ENCODE assay signal across 16 cellular contexts in the genomic region with DNA sequence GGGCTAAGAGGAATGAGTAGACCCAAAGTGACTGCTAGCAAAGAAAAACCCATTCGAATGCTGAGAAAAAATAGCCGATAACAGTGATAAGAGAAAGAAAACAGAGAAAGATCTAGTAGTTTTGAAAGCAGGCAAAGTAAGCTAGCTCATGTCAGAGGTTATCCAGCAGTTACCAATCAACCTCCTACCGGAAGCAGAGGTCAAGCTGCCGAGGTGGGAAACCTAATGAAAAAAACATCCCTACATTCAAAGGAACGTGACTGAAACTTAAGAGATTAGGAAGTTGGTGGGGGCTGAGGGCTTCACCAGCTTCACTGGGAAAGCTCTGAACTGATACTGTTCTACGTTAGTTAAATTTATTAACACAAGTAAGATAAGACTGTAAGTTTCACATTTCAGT. TPM values are rescaled to one million over a fixed set of nuclear protein-coding genes. Genes with fewer than 3 reads are reported as not detected.
DNase-seq lines count a peak whose midpoint lies in the region; ATAC-seq and TF ChIP-seq lines count a peak whose summit lies in the region.
"Had no signal": no experiment of that assay in that cellular context is flagged by ENCODE, and none has a peak within 500 bp of the region (broad histone marks: within the 10 kb centered on the region; RNA-seq: fewer than 3 reads in every experiment).

No MANE protein-coding gene starts in this region.

- H3K4me1 Mint-ChIP-seq in GM23338 (peaks cover 43% of the 10 kb centered on the region), memory B cell (peaks cover 21% of the 10 kb centered on the region)
- peaks cover 57% of the 10 kb centered on the region for H3K4me1 Mint-ChIP-seq in activated naive CD8-positive, alpha-beta T cell treated with anti-CD3 and anti-CD28 coated beads, Interleukin-2, amount 50 U/mL, for 24 hours

- DNase-seq in GM23338 (ENCODE audit: low spot score): peak; percentile 24
- DNase-seq in activated naive CD8-positive, alpha-beta T cell treated with anti-CD3 and anti-CD28 coated beads, Interleukin-2, amount 50 U/mL, for 24 hours: no peak
- DNase-seq in memory B cell (ENCODE audit: low spot score in 2 of 2): no peak
- DNase-seq in NCI-H1417 treated with DMSO at 0.1 percent for 48 hours (lab: John Stamatoyannopoulos, UW): no peak
- DNase-seq: activated CD4-positive, alpha-beta T cell treated with anti-CD3 and anti-CD28 coated beads for 48 hours; activated naive CD4-positive, alpha-beta T cell treated with anti-CD3 and anti-CD28 coated beads, Interleukin-2, amount 10 ng/mL, durations not matched to agents 7 days and 5 days; cerebellar nuclear complex; mammary epithelial cell; posterior cingulate gyrus; stimulated activated CD4-positive, alpha-beta T cell treated with anti-CD3 and anti-CD28 coated beads, Interleukin-1b, Interleukin-23, amount 100 ng/mL, for 48 hours; SW 1271 had no signal

- H3K27me3 ChIP-seq in ACC112 (ENCODE audit: insufficient read depth, low read length) (no peaks in the 10 kb centered on the region), GM23338 (ENCODE audit: insufficient read depth) (no peaks in the 10 kb centered on the region)
- H3K27me3 ChIP-seq: esophagus muscularis mucosa had no signal

- H3K4me3 ChIP-seq in ACC112 (ENCODE audit: low read depth, low read length) (no peak overlapping the region), GM23338 (no peak overlapping the region)
- H3K4me3 ChIP-seq: esophagus muscularis mucosa had no signal

- no peaks in the 10 kb centered on the region for H3K36me3 Mint-ChIP-seq in GM23338 (ENCODE audit: low read depth)
- peaks cover 5% of the 10 kb centered on the region for H3K36me3 Mint-ChIP-seq in activated naive CD8-positive, alpha-beta T cell treated with anti-CD3 and anti-CD28 coated beads, Interleukin-2, amount 50 U/mL, for 24 hours (ENCODE audit: low read depth)
- peaks cover 14% of the 10 kb centered on the region for H3K36me3 Mint-ChIP-seq in memory B cell

- H3K36me3 ChIP-seq in ACC112 (ENCODE audit: insufficient read depth, low read length) (no peaks in the 10 kb centered on the region), GM23338 (ENCODE audit: insufficient read depth) (no peaks in the 10 kb centered on the region)
- H3K36me3 ChIP-seq: esophagus muscularis mucosa had no signal

- peaks cover 14% of the 10 kb centered on the region for H3K79me2 ChIP-seq in ACC112 (ENCODE audit: control insufficient read depth, insufficient read depth, low read length, unreplicated experiment)
- H3K79me2 ChIP-seq in GM23338 (replicated peaks; ENCODE audit: insufficient read depth): no peaks in the 10 kb centered on the region

- no peaks in the 10 kb centered on the region for H4K20me1 ChIP-seq in GM23338 (replicated peaks; ENCODE audit: insufficient read depth)

- no peaks in the 10 kb centered on the region for H3F3A ChIP-seq in GM23338 (replicated peaks; ENCODE audit: low read depth)

- ATAC-seq in GM23338 (peak; percentile 33; the same call in 2 of the 3 replicates), memory B cell (ENCODE audit: low read depth) (no peak), GM18873 (IDR thresholded peaks at IDR 0.05; ENCODE audit: low FRiP score, unreplicated experiment) (no peak), HG02973 (IDR thresholded peaks at IDR 0.05; ENCODE audit: unreplicated experiment) (no peak), GM19035 (IDR thresholded peaks at IDR 0.05; ENCODE audit: unreplicated experiment) (no peak)
- ATAC-seq in activated naive CD8-positive, alpha-beta T cell treated with anti-CD3 and anti-CD28 coated beads, Interleukin-2, amount 50 U/mL, for 24 hours: no peak

- no peak for TF ChIP-seq CTCF in GM23338 (conservative IDR thresholded peaks at IDR 0.05; ENCODE audit: low read depth in 2 of 2)

- H3K27ac Mint-ChIP-seq in GM23338: no peak overlapping the region
- H3K27ac Mint-ChIP-seq in activated naive CD8-positive, alpha-beta T cell treated with anti-CD3 and anti-CD28 coated beads, Interleukin-2, amount 50 U/mL, for 24 hours: peak overlapping the region; percentile 11
- H3K27ac Mint-ChIP-seq in memory B cell: peak overlapping the region; percentile 4
- H3K27ac Mint-ChIP-seq: activated naive CD4-positive, alpha-beta T cell treated with anti-CD3 and anti-CD28 coated beads, Interleukin-2, amount 10 ng/mL, durations not matched to agents 7 days and 5 days had no signal

- H3K27ac ChIP-seq in ACC112 (ENCODE audit: low read depth, low read length) (no peak overlapping the region), GM23338 (ENCODE audit: low read depth) (no peak overlapping the region)
- H3K27ac ChIP-seq: esophagus muscularis mucosa had no signal

- H2AFZ ChIP-seq in ACC112 (ENCODE audit: low read length, unreplicated experiment) (peak overlapping the region; percentile 33), GM23338 (no peak overlapping the region)

- H3K9me3 Mint-ChIP-seq in GM23338 (no peaks in the 10 kb centered on the region), memory B cell (no peaks in the 10 kb centered on the region)
- H3K9me3 Mint-ChIP-seq in activated naive CD8-positive, alpha-beta T cell treated with anti-CD3 and anti-CD28 coated beads, Interleukin-2, amount 50 U/mL, for 24 hours: no peaks in the 10 kb centered on the region
- H3K9me3 Mint-ChIP-seq: activated naive CD4-positive, alpha-beta T cell treated with anti-CD3 and anti-CD28 coated beads, Interleukin-2, amount 10 ng/mL, durations not matched to agents 7 days and 5 days had no signal

- no peaks in the 10 kb centered on the region for H3K9me2 ChIP-seq in GM23338 (ENCODE audit: insufficient read depth)

- H3K4me3 Mint-ChIP-seq in GM23338: no peak overlapping the region
- H3K4me3 Mint-ChIP-seq in activated naive CD8-positive, alpha-beta T cell treated with anti-CD3 and anti-CD28 coated beads, Interleukin-2, amount 50 U/mL, for 24 hours: peak overlapping the region; percentile 18
- no peak overlapping the region for H3K4me3 Mint-ChIP-seq in memory B cell
- H3K4me3 Mint-ChIP-seq: activated naive CD4-positive, alpha-beta T cell treated with anti-CD3 and anti-CD28 coated beads, Interleukin-2, amount 10 ng/mL, durations not matched to agents 7 days and 5 days had no signal

- H3K4me1 ChIP-seq in ACC112 (ENCODE audit: control insufficient read depth, insufficient read depth, low read length, unreplicated experiment): peaks cover 30% of the 10 kb centered on the region
- peaks cover 40% of the 10 kb centered on the region for H3K4me1 ChIP-seq in GM23338 (ENCODE audit: insufficient read depth)

- H3K27me3 Mint-ChIP-seq in GM23338 (ENCODE audit: insufficient read depth, low read depth, poor library complexity) (no peaks in the 10 kb centered on the region), memory B cell (no peaks in the 10 kb centered on the region)
- no peaks in the 10 kb centered on the region for H3K27me3 Mint-ChIP-seq in activated naive CD8-positive, alpha-beta T cell treated with anti-CD3 and anti-CD28 coated beads, Interleukin-2, amount 50 U/mL, for 24 hours
- H3K27me3 Mint-ChIP-seq: activated naive CD4-positive, alpha-beta T cell treated with anti-CD3 and anti-CD28 coated beads, Interleukin-2, amount 10 ng/mL, durations not matched to agents 7 days and 5 days had no signal

- H3K4me2 ChIP-seq in GM23338: no peak overlapping the region

TF ChIP-seq in GM23338, 12 proteins besides CTCF, POLR2A, EP300 and RAD21 (continues in another document):
- TF ChIP-seq ZNF331 (CRISPR knock-in tag; IDR thresholded peaks at IDR 0.05; ENCODE audit: low read depth) (no peak), EZH2 (IDR thresholded peaks at IDR 0.05; ENCODE audit: low read depth, unreplicated experiment) (no peak), STAT1 (IDR thresholded peaks at IDR 0.05; ENCODE audit: unreplicated experiment) (no peak), NANOG (IDR thresholded peaks at IDR 0.05; ENCODE audit: borderline replicate concordance) (no peak), POLR2AphosphoS5 (IDR thresholded peaks at IDR 0.05; ENCODE audit: low read depth) (no peak), JUNB (IDR thresholded peaks at IDR 0.05; ENCODE audit: unreplicated experiment) (no peak), ZNF114 (CRISPR knock-in tag; IDR thresholded peaks at IDR 0.05) (no peak), CREB1 (CRISPR knock-in tag; IDR thresholded peaks at IDR 0.05; ENCODE audit: low read depth) (no peak)
- TF ChIP-seq, protein P1, sequence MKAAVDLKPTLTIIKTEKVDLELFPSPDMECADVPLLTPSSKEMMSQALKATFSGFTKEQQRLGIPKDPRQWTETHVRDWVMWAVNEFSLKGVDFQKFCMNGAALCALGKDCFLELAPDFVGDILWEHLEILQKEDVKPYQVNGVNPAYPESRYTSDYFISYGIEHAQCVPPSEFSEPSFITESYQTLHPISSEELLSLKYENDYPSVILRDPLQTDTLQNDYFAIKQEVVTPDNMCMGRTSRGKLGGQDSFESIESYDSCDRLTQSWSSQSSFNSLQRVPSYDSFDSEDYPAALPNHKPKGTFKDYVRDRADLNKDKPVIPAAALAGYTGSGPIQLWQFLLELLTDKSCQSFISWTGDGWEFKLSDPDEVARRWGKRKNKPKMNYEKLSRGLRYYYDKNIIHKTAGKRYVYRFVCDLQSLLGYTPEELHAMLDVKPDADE (IDR thresholded peaks at IDR 0.05): no peak
- TF ChIP-seq, protein P2, sequence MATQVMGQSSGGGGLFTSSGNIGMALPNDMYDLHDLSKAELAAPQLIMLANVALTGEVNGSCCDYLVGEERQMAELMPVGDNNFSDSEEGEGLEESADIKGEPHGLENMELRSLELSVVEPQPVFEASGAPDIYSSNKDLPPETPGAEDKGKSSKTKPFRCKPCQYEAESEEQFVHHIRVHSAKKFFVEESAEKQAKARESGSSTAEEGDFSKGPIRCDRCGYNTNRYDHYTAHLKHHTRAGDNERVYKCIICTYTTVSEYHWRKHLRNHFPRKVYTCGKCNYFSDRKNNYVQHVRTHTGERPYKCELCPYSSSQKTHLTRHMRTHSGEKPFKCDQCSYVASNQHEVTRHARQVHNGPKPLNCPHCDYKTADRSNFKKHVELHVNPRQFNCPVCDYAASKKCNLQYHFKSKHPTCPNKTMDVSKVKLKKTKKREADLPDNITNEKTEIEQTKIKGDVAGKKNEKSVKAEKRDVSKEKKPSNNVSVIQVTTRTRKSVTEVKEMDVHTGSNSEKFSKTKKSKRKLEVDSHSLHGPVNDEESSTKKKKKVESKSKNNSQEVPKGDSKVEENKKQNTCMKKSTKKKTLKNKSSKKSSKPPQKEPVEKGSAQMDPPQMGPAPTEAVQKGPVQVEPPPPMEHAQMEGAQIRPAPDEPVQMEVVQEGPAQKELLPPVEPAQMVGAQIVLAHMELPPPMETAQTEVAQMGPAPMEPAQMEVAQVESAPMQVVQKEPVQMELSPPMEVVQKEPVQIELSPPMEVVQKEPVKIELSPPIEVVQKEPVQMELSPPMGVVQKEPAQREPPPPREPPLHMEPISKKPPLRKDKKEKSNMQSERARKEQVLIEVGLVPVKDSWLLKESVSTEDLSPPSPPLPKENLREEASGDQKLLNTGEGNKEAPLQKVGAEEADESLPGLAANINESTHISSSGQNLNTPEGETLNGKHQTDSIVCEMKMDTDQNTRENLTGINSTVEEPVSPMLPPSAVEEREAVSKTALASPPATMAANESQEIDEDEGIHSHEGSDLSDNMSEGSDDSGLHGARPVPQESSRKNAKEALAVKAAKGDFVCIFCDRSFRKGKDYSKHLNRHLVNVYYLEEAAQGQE (IDR thresholded peaks at IDR 0.05; ENCODE audit: unreplicated experiment): no peak

RNA-seq across cellular contexts. Expression of a gene that starts 32.6 kb away (rescaled TPM):
- 20.4 and 21.5 TPM in 2 replicates for total RNA-seq in GM23338 (2014; rRNA removed; shearing (Covaris generic))
- polyA plus RNA-seq in GM23338 (2016; fragmentation: Nextera tagmentation; extraction: Ambion mirVana): 19.6 and 24.7 TPM in 2 replicates
